1 cellular context compared by ENCODE assay signal in the genomic region with DNA sequence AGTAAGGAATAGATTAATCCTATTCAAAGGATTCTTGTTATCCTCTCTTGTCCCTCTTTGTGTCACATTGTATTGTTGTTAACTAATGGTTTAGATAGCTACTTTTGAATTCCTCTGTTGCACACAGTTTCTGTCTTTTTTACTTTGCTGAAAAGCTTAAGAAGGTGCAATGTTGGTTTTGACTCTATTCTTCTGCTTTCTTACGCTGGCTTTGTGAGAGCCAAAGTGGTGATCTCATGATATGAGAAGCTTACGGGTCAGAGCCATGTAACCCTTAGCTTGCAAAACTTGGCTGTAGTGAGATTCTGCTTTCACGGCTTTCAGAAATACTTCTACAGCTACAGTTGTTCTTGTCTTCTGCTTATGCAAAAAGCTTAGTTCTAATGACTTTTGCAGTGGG.
TF ChIP-seq lines count a peak whose summit lies in the region.

No MANE protein-coding gene starts in this region.

TF ChIP-seq in H1, 55 proteins besides CTCF, POLR2A, EP300 and RAD21 (continued from another document):
- no peak for TF ChIP-seq EZH2 (IDR thresholded peaks at IDR 0.05; ENCODE audit: low read depth, low read length, severe bottlenecking)
- no peak for TF ChIP-seq ZNF274 (IDR thresholded peaks at IDR 0.05; ENCODE audit: borderline replicate concordance, extremely low read depth, low read length)
- TF ChIP-seq FOSL1 (IDR thresholded peaks at IDR 0.05; ENCODE audit: insufficient read depth, low read depth, low read length): no peak
- no peak for TF ChIP-seq MAFK (IDR thresholded peaks at IDR 0.05; ENCODE audit: low read depth, low read length)
- no peak for TF ChIP-seq PHF8 (conservative IDR thresholded peaks at IDR 0.05; ENCODE audit: low read depth, low read length)
- TF ChIP-seq SIN3A (conservative IDR thresholded peaks at IDR 0.05 in 1 of 2, IDR thresholded peaks at IDR 0.05 in 1 of 2; ENCODE audit: low read depth in 1 of 2, low read length in 2 of 2): no peak
- TF ChIP-seq NANOG (IDR thresholded peaks at IDR 0.05; ENCODE audit: insufficient read depth, low read depth, low read length, poor library complexity, severe bottlenecking): no peak
- TF ChIP-seq ASH2L (IDR thresholded peaks at IDR 0.05; ENCODE audit: low read length): no peak
- TF ChIP-seq KDM4A (IDR thresholded peaks at IDR 0.05; ENCODE audit: low read depth, low read length, severe bottlenecking): no peak
- TF ChIP-seq BCL11A (IDR thresholded peaks at IDR 0.05; ENCODE audit: low read depth in 2 of 2, low read length in 2 of 2): no peak
